ENCODE assay signal across 19 cellular contexts in the genomic region with DNA sequence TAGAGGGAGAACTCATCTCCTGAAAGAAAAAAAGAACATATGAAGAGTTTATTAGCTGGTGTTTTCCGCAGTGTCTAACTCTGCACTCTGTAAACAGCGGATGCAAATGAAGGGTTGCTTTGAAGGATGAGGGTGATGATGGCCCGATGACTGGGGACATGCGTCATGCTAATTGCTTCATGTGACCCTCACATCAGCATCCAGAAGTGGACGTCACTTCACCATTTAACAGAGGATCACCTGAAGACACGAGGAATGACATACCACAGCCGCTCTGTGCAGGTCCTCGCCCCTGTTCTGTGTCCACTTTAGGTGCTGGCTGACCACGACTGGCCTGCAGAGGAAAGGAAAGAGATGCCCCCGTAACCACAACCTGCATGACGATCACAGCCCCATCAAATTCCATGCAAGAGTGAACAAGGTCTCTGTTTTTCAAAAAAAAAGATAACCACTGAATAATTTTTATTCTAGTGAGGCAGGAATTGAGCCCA.
"Had no signal": no experiment of that assay in that cellular context is flagged by ENCODE, and none has a peak within 500 bp of the region (broad histone marks: within the 10 kb centered on the region; RNA-seq: fewer than 3 reads in every experiment).

No MANE protein-coding gene starts in this region.

- H3K4me2 ChIP-seq: hepatocyte, neural progenitor cell, smooth muscle cell had no signal

- H3K9ac ChIP-seq: neural progenitor cell had no signal

- H3K36me3 ChIP-seq: left lung, lower lobe of right lung, neural progenitor cell, pancreas had no signal

- H3K79me2 ChIP-seq: hepatocyte had no signal

- H3K4me1 ChIP-seq: foreskin keratinocyte, left lung, lower lobe of right lung, neural progenitor cell, pancreas had no signal

- H3K4me3 ChIP-seq: coronary artery, hepatocyte, left lung, lower lobe of right lung, neural progenitor cell, pancreas, smooth muscle cell had no signal

- ATAC-seq: foreskin keratinocyte, left lung, lower lobe of right lung, pancreas, right cardiac atrium had no signal

- H3K27me3 ChIP-seq: foreskin keratinocyte, hepatocyte, left lung, neural progenitor cell, pancreas had no signal

- FAIRE-seq: endothelial cell of umbilical vein, pancreas, urothelium cell line had no signal

- DNase-seq: effector CD4-positive, alpha-beta T cell; endodermal cell; erythroblast; head of caudate nucleus; left lung; lower lobe of right lung; midbrain; occipital lobe; pancreas; right cardiac atrium; stimulated activated CD4-positive, alpha-beta T cell treated with anti-CD3 and anti-CD28 coated beads, Interleukin-2, amount 100 ng/mL, for 48 hours; stimulated activated naive CD4-positive, alpha-beta T cell treated with Interleukin-2 at 50 U/mL for 16 hours had no signal

- H2AFZ ChIP-seq: hepatocyte, neural progenitor cell had no signal

- H3K9me3 ChIP-seq: left lung, lower lobe of right lung, pancreas had no signal

- H3K27ac ChIP-seq: coronary artery, foreskin keratinocyte, hepatocyte, left lung, lower lobe of right lung, neural progenitor cell, pancreas had no signal
